ENCODE assay signal across 19 cellular contexts in the genomic region with DNA sequence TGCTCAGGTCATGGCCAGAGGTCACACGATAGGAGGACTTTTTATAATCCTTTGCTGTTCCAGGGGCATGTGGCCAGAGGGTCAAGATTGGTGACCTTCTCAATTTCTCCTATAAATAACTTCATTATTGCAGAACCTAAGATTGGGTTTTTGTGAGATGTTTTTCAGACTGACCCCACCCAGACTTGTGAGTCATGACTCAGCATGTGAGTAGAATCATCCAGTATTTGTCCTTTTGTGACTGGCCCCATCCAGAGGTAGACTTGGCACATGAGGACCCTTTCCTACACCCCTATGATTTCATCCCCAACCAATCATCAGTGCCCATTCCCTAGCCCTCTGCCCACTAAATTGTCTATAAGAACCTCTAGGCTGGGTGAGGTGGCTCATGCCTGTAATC.
DNase-seq lines count a peak whose midpoint lies in the region; ATAC-seq and TF ChIP-seq lines count a peak whose summit lies in the region.
"Had no signal": no experiment of that assay in that cellular context is flagged by ENCODE, and none has a peak within 500 bp of the region (broad histone marks: within the 10 kb centered on the region; RNA-seq: fewer than 3 reads in every experiment).

No MANE protein-coding gene starts in this region.

- H3K79me1 ChIP-seq in H9 (ENCODE audit: insufficient read depth, low read depth, low read length, poor library complexity, severe bottlenecking) (no peaks in the 10 kb centered on the region), mesendoderm (ENCODE audit: low read length) (no peaks in the 10 kb centered on the region)

- H3K9ac ChIP-seq in H9 (ENCODE audit: extremely low read depth, insufficient read length, low read length) (no peak overlapping the region), mesendoderm (ENCODE audit: low read length) (no peak overlapping the region)

- H4K91ac ChIP-seq in H9 (ENCODE audit: insufficient read length, low read depth, low read length) = no peak overlapping the region

- H3K9me3 ChIP-seq in H9 (ENCODE audit: control insufficient read depth, low read depth, low read length) = no peaks in the 10 kb centered on the region
- H3K9me3 ChIP-seq: MG63, Peyer's patch had no signal

- H2BK5ac ChIP-seq in H9 (ENCODE audit: insufficient read length, low read length) = no peak overlapping the region
- H2BK5ac ChIP-seq in mesendoderm (ENCODE audit: low read length) = no peak overlapping the region

- H2AK5ac ChIP-seq in H9 (ENCODE audit: insufficient read length, low read length) (no peak overlapping the region), mesendoderm (ENCODE audit: low read length) (no peak overlapping the region)

- no peak overlapping the region for H3K4me3 ChIP-seq in choroid plexus epithelial cell (ENCODE audit: low read depth, low read length)
- no peak overlapping the region for H3K4me3 ChIP-seq in mesendoderm (ENCODE audit: low read length)
- H3K4me3 ChIP-seq: MG63, Peyer's patch had no signal

- peaks cover 38% of the 10 kb centered on the region for H3K4me1 Mint-ChIP-seq in CD14-positive monocyte
- H3K4me1 Mint-ChIP-seq in H9 = no peaks in the 10 kb centered on the region

- H3K4me2 ChIP-seq in H9 (ENCODE audit: insufficient read depth, insufficient read length, low read length) (no peak overlapping the region), mesendoderm (ENCODE audit: low read length) (no peak overlapping the region)

- no peak overlapping the region for H3T11ph ChIP-seq in H9 (ENCODE audit: low read length)

- H3K4ac ChIP-seq in H9 (ENCODE audit: low read depth, low read length) = no peak overlapping the region
- H3K4ac ChIP-seq in mesendoderm (ENCODE audit: low read depth, low read length) = no peak overlapping the region

- H4K8ac ChIP-seq in H9 (replicated peaks; ENCODE audit: insufficient read length, low read depth, low read length) (no peak overlapping the region), mesendoderm (ENCODE audit: low read depth, low read length) (no peak overlapping the region)

- H2BK15ac ChIP-seq in H9 (ENCODE audit: low read depth, low read length) = no peak overlapping the region
- no peak overlapping the region for H2BK15ac ChIP-seq in mesendoderm (replicated peaks; ENCODE audit: low read depth)

- H2AFZ ChIP-seq in H9 (ENCODE audit: low read length) = no peak overlapping the region

- H3K23ac ChIP-seq in H9 (ENCODE audit: insufficient read length, low read depth, low read length) (no peak overlapping the region), mesendoderm (ENCODE audit: low read length) (no peak overlapping the region)

- H4K5ac ChIP-seq in H9 (ENCODE audit: insufficient read length, low read depth, low read length) (no peak overlapping the region), mesendoderm (ENCODE audit: low read length) (no peak overlapping the region)

- H3K36me3 Mint-ChIP-seq in CD14-positive monocyte (peaks cover 0 to 3% of the 10 kb centered on the region in 2 donors), H9 (ENCODE audit: insufficient read depth in 1 of 3, low read depth in 3 of 3) (no peaks in the 10 kb centered on the region)

- H3K27ac ChIP-seq in H9 (ENCODE audit: insufficient read length, low read depth, low read length) (no peak overlapping the region), mesendoderm (ENCODE audit: low read depth, low read length) (no peak overlapping the region)
- H3K27ac ChIP-seq: C4-2B, Peyer's patch had no signal

- intact Hi-C loops in CD14-positive monocyte (cut with micrococcal nuclease) = no loop called here

- WGBS in H9 (ENCODE audit: extremely low coverage, insufficient read length, low lambda C conversion rate) = no CpG with 5 or more reads among the region's 1 CpG
- WGBS in mesendoderm (ENCODE audit: extremely low coverage, insufficient coverage, low lambda C conversion rate) = no CpG with 5 or more reads among the region's 1 CpG

- H2BK120ac ChIP-seq in H9 (ENCODE audit: low read depth, low read length, poor library complexity, severe bottlenecking) (no peak overlapping the region), mesendoderm (ENCODE audit: low read depth, low read length) (no peak overlapping the region)

- H3K4me3 Mint-ChIP-seq in CD14-positive monocyte = no peak overlapping the region
- no peak overlapping the region for H3K4me3 Mint-ChIP-seq in H9

- H3K4me1 ChIP-seq in H9 (ENCODE audit: insufficient read depth, low read length) (no peaks in the 10 kb centered on the region), mesendoderm (ENCODE audit: control insufficient read depth, low read depth, low read length) (no peaks in the 10 kb centered on the region)

- no peak overlapping the region for H3K18ac ChIP-seq in H9 (ENCODE audit: insufficient read length, low read depth, low read length)
- no peak overlapping the region for H3K18ac ChIP-seq in mesendoderm (ENCODE audit: low read length)

- peak; percentile 56 for ATAC-seq in omental fat pad (ENCODE audit: low FRiP score)
- no peak for ATAC-seq in GM21381 (IDR thresholded peaks at IDR 0.05; ENCODE audit: unreplicated experiment)
- ATAC-seq: SK-N-SH treated with all-trans-retinoic acid at 6 μM for 48 hours had no signal

- no peak overlapping the region for H3K14ac ChIP-seq in H9 (ENCODE audit: insufficient read depth, low read length)

- peaks cover 0 to 3% (median 0%) of the 10 kb centered on the region in 7 donors for H3K9me3 Mint-ChIP-seq in CD14-positive monocyte
- peaks cover 4 to 7% of the 10 kb centered on the region in 2 experiments; a peak in 2 of 5 replicates for H3K9me3 Mint-ChIP-seq in H9

- DNase-seq in CD14-positive monocyte (ENCODE audit: low spot score) (peak; percentile 49), LHCN-M2 (ENCODE audit: low read depth) (peak; percentile 27), choroid plexus epithelial cell (ENCODE audit: low read depth) (peak; percentile 8), omental fat pad (ENCODE audit: low spot score) (no peak), H9 (no peak), mesendoderm (no peak)
- DNase-seq: DMS 273 treated with DMSO at 0.1 percent for 48 hours, EL, GOT3, KG1, MG63, NCI-H1092 treated with DMSO at 0.1 percent for 48 hours, NCI-H1694, NCI-H524 treated with DMSO at 0.1 percent for 48 hours, Peyer's patch, Right ventricle myocardium superior had no signal

- no peak overlapping the region for H2BK12ac ChIP-seq in H9 (ENCODE audit: insufficient read length, low read depth, low read length)

- H4K20me1 ChIP-seq in H9 (ENCODE audit: control insufficient read depth, insufficient read depth, insufficient read length) = no peaks in the 10 kb centered on the region

- no peaks in the 10 kb centered on the region for H3K36me3 ChIP-seq in mesendoderm (ENCODE audit: control insufficient read depth, insufficient read depth, low read length)
- H3K36me3 ChIP-seq: MG63, Peyer's patch had no signal

- no peaks in the 10 kb centered on the region for H3K79me2 ChIP-seq in H9 (ENCODE audit: insufficient read depth, low read length)
- H3K79me2 ChIP-seq in mesendoderm (ENCODE audit: control insufficient read depth, insufficient read depth, low read length) = no peaks in the 10 kb centered on the region

- TF ChIP-seq CTCF in CD14-positive monocyte (IDR thresholded peaks at IDR 0.05) (no peak), choroid plexus epithelial cell (conservative IDR thresholded peaks at IDR 0.05; ENCODE audit: low read depth, low read length) (no peak), omental fat pad (IDR thresholded peaks at IDR 0.05) (no peak), H9 (conservative IDR thresholded peaks at IDR 0.05) (no peak)

- no peaks in the 10 kb centered on the region for H3K23me2 ChIP-seq in H9 (ENCODE audit: insufficient read length, low read depth, low read length, poor library complexity, severe bottlenecking)

- H3K27me3 Mint-ChIP-seq in CD14-positive monocyte (ENCODE audit: low read depth in 3 of 3) (peaks cover 0 to 2% (median 2%) of the 10 kb centered on the region in 3 donors), H9 (ENCODE audit: low read depth) (peaks cover 6% of the 10 kb centered on the region)

- no peaks in the 10 kb centered on the region for H3K27me3 ChIP-seq in H9 (ENCODE audit: insufficient read depth, low read length)
- H3K27me3 ChIP-seq in mesendoderm (ENCODE audit: insufficient read depth, low read length, poor library complexity) = no peaks in the 10 kb centered on the region
- H3K27me3 ChIP-seq: Peyer's patch had no signal

- H3K27ac Mint-ChIP-seq in CD14-positive monocyte = no peak overlapping the region
- no peak overlapping the region; a peak in 1 of 7 replicates for H3K27ac Mint-ChIP-seq in H9

- H2BK20ac ChIP-seq in H9 (ENCODE audit: low read depth, low read length, poor library complexity, severe bottlenecking) = no peak overlapping the region

- no peak overlapping the region for H3K56ac ChIP-seq in H9 (ENCODE audit: insufficient read length, low read depth, low read length)
- H3K56ac ChIP-seq in mesendoderm (ENCODE audit: low read length) = no peak overlapping the region

Comparison
In these comparisons a context has a peak if more than half of its experiments do, and no peak if none do; other contexts are left out.
1. DNase-seq: peak in CD14-positive monocyte (single experiment), LHCN-M2 (single experiment) and choroid plexus epithelial cell (single experiment); none in omental fat pad (single experiment), H9 (single experiment) and mesendoderm (single experiment).